In the genomic region with DNA sequence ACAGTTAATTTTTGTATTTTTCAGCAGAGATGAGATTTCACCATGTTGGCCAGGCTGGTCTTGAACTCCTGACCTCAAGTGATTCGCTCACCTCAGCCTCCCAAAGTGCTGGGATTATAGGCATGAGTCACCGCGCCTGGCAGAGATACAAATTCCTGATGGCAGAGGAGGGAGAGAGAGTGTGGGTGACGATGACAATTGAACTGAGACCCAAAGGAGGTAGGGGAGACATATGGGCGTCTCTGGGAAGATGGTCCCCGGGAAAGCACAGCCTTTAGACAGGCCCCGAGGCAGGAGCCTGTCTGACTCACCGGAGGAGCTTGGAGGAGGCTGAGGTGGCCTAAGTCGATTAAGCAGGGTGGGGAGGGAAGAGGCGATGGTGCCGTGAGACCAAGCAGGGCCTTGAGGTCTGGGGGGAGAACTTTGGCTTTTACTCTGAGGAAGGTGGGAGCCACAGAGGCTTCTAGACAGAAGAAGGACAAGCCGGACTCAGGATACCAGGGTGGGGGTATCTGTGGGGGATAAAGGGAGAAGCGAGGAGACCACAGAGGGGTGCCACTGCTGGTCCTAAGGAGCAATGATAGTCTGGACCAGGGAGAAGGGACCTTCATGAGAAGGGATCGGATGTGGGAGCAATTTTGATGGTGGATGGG, we compare ENCODE assay signal across 1 cellular context.
A peak's percentile ranks its signal among the peaks of the same experiment; 100 is the strongest.
TF ChIP-seq lines count a peak whose summit lies in the region.

No MANE protein-coding gene starts in this region.

TF ChIP-seq in K562, 482 proteins besides CTCF, POLR2A, EP300 and RAD21 (continued from another document):
- no peak for TF ChIP-seq CLOCK (CRISPR knock-in tag; IDR thresholded peaks at IDR 0.05; ENCODE audit: borderline replicate concordance)
- no peak for TF ChIP-seq ZFP91 (CRISPR knock-in tag; IDR thresholded peaks at IDR 0.05)
- no peak for TF ChIP-seq KDM2B (CRISPR knock-in tag; IDR thresholded peaks at IDR 0.05)
- TF ChIP-seq GTF2F1 (IDR thresholded peaks at IDR 0.05; ENCODE audit: low read depth, low read length) = no peak
- no peak for TF ChIP-seq ZNF717 (CRISPR knock-in tag; IDR thresholded peaks at IDR 0.05)
- TF ChIP-seq DPF2 (IDR thresholded peaks at IDR 0.05) = peak; percentile 68; the same call in 1 of the 2 replicates
- TF ChIP-seq, protein P1, sequence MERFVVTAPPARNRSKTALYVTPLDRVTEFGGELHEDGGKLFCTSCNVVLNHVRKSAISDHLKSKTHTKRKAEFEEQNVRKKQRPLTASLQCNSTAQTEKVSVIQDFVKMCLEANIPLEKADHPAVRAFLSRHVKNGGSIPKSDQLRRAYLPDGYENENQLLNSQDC (CRISPR knock-in tag; IDR thresholded peaks at IDR 0.05) = no peak
- no peak for TF ChIP-seq KLF1 (tag; IDR thresholded peaks at IDR 0.05)
- peak; percentile 16; the same call in 1 of the 2 replicates for TF ChIP-seq C11orf30 (IDR thresholded peaks at IDR 0.05; ENCODE audit: low read depth)
- TF ChIP-seq MAFG (tag; conservative IDR thresholded peaks at IDR 0.05) = 0 out of 2 replicates have a peak, but pooled peaks have one; percentile 12
- TF ChIP-seq BDP1 (IDR thresholded peaks at IDR 0.05; ENCODE audit: insufficient read depth, insufficient read length) = no peak
- no peak for TF ChIP-seq ASH1L (IDR thresholded peaks at IDR 0.05; ENCODE audit: borderline replicate concordance, low read depth, partially characterized antibody)
- TF ChIP-seq, protein P2, sequence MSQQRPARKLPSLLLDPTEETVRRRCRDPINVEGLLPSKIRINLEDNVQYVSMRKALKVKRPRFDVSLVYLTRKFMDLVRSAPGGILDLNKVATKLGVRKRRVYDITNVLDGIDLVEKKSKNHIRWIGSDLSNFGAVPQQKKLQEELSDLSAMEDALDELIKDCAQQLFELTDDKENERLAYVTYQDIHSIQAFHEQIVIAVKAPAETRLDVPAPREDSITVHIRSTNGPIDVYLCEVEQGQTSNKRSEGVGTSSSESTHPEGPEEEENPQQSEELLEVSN (IDR thresholded peaks at IDR 0.05; ENCODE audit: borderline replicate concordance in 1 of 2, extremely low read depth in 1 of 2, insufficient read depth in 1 of 2, insufficient read length in 1 of 2, low read depth in 1 of 2, low read length in 1 of 2, poor library complexity in 1 of 2, severe bottlenecking in 1 of 2) = no peak
- no peak for TF ChIP-seq HMGN3 (IDR thresholded peaks at IDR 0.05; ENCODE audit: borderline replicate concordance, extremely low read depth, insufficient read length, low read depth, low read length)
- TF ChIP-seq SMARCE1 (IDR thresholded peaks at IDR 0.05) = peak; percentile 74
- TF ChIP-seq NR2C2 (CRISPR knock-in tag; IDR thresholded peaks at IDR 0.05) = no peak
- TF ChIP-seq NR2C2 (tag; IDR thresholded peaks at IDR 0.05) = 0 out of 2 replicates have a peak, but pooled peaks have one; percentile 33
- TF ChIP-seq CEBPB (tag; IDR thresholded peaks at IDR 0.05) = 0 out of 2 replicates have a peak, but pooled peaks have one; percentile 13
- TF ChIP-seq, protein P3, sequence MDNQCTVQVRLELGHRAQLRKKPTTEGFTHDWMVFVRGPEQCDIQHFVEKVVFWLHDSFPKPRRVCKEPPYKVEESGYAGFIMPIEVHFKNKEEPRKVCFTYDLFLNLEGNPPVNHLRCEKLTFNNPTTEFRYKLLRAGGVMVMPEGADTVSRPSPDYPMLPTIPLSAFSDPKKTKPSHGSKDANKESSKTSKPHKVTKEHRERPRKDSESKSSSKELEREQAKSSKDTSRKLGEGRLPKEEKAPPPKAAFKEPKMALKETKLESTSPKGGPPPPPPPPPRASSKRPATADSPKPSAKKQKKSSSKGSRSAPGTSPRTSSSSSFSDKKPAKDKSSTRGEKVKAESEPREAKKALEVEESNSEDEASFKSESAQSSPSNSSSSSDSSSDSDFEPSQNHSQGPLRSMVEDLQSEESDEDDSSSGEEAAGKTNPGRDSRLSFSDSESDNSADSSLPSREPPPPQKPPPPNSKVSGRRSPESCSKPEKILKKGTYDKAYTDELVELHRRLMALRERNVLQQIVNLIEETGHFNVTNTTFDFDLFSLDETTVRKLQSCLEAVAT (IDR thresholded peaks at IDR 0.05) = no peak
- no peak for TF ChIP-seq NCOR1 (IDR thresholded peaks at IDR 0.05)
- TF ChIP-seq POLR2AphosphoS5 (IDR thresholded peaks at IDR 0.05; ENCODE audit: control insufficient read depth, insufficient read depth, low read depth, low read length) = no peak
- no peak for TF ChIP-seq CBFB (CRISPR knock-in tag; IDR thresholded peaks at IDR 0.05)
- no peak for TF ChIP-seq CHD1 (IDR thresholded peaks at IDR 0.05; ENCODE audit: low read length)
- TF ChIP-seq, protein P4, sequence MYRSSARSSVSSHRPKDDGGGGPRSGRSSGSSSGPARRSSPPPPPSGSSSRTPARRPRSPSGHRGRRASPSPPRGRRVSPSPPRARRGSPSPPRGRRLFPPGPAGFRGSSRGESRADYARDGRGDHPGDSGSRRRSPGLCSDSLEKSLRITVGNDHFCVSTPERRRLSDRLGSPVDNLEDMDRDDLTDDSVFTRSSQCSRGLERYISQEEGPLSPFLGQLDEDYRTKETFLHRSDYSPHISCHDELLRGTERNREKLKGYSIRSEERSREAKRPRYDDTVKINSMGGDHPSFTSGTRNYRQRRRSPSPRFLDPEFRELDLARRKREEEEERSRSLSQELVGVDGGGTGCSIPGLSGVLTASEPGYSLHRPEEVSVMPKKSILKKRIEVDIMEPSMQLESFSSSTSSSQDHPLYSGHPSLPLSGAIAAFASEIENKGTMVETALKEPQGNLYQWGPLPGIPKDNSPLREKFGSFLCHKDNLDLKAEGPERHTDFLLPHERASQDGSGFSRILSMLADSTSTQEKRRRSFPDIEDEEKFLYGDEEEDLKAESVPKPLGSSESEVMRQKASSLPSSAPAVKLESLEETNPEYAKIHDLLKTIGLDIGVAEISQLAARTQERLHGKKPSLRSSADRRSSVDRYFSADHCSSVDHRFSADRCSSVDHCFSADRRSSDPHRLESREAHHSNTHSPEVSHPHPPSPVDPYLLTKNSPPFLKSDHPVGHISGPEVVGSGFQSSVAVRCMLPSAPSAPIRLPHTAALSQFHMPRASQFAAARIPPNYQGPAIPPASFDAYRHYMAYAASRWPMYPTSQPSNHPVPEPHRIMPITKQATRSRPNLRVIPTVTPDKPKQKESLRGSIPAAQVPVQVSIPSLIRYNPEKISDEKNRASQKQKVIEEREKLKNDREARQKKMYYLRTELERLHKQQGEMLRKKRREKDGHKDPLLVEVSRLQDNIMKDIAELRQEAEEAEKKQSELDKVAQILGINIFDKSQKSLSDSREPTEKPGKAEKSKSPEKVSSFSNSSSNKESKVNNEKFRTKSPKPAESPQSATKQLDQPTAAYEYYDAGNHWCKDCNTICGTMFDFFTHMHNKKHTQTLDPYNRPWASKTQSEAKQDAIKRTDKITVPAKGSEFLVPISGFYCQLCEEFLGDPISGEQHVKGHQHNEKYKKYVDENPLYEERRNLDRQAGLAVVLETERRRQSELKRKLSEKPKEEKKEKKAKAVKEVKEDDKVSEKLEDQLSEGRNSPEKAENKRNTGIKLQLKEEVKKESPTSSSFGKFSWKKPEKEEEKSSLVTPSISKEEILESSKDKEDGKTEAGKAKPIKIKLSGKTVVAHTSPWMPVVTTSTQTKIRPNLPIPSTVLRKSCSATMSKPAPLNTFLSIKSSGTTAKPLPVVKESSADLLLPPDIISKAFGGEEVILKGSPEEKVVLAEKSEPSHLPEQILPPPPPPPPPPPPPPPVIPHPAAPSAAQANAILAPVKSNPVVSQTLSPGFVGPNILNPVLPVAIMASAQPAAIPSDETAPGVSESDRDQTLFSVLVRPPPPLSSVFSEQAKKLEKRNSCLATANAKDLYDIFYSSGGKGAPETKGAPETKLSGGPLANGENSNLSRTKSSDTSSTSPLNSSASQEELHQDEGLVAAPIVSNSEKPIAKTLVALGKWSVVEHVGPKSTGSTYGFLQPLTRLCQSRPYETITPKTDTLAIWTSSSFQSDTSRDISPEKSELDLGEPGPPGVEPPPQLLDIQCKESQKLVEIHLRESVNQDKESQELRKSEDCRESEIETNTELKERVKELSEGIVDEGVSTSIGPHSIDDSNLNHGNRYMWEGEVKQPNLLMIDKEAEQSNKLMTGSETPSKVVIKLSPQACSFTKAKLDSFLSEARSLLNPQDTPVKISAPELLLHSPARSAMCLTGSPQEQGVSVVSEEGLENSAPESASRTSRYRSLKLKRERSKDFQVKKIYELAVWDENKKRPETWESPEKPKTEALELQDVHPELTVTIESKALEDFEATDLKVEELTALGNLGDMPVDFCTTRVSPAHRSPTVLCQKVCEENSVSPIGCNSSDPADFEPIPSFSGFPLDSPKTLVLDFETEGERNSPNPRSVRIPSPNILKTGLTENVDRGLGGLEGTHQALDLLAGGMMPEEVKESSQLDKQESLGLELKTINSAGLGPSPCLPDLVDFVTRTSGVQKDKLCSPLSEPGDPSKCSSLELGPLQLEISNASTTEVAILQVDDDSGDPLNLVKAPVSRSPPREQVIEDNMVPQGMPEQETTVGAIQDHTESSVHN (IDR thresholded peaks at IDR 0.05; ENCODE audit: borderline replicate concordance in 1 of 2, low read depth in 1 of 2) = no peak
- no peak for TF ChIP-seq MEF2A (IDR thresholded peaks at IDR 0.05; ENCODE audit: control insufficient read depth, low read depth, low read length)
- TF ChIP-seq XRCC5 (IDR thresholded peaks at IDR 0.05; ENCODE audit: low read depth, low read length) = no peak
- TF ChIP-seq, protein P5, sequence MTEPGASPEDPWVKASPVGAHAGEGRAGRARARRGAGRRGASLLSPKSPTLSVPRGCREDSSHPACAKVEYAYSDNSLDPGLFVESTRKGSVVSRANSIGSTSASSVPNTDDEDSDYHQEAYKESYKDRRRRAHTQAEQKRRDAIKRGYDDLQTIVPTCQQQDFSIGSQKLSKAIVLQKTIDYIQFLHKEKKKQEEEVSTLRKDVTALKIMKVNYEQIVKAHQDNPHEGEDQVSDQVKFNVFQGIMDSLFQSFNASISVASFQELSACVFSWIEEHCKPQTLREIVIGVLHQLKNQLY (CRISPR knock-in tag; conservative IDR thresholded peaks at IDR 0.05) = no peak
- TF ChIP-seq NCOA6 (IDR thresholded peaks at IDR 0.05) = no peak
- TF ChIP-seq HNRNPK (IDR thresholded peaks at IDR 0.05; ENCODE audit: low read depth, low read length, poor library complexity, severe bottlenecking) = no peak
- no peak for TF ChIP-seq ZNF766 (CRISPR knock-in tag; conservative IDR thresholded peaks at IDR 0.05)
- TF ChIP-seq, protein P6, sequence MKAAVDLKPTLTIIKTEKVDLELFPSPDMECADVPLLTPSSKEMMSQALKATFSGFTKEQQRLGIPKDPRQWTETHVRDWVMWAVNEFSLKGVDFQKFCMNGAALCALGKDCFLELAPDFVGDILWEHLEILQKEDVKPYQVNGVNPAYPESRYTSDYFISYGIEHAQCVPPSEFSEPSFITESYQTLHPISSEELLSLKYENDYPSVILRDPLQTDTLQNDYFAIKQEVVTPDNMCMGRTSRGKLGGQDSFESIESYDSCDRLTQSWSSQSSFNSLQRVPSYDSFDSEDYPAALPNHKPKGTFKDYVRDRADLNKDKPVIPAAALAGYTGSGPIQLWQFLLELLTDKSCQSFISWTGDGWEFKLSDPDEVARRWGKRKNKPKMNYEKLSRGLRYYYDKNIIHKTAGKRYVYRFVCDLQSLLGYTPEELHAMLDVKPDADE (conservative IDR thresholded peaks at IDR 0.05; ENCODE audit: control insufficient read depth, low read depth, low read length) = no peak
- peak; percentile 59; the same call in 1 of the 2 replicates for TF ChIP-seq JUN (IDR thresholded peaks at IDR 0.05; ENCODE audit: borderline replicate concordance, low read depth, low read length)
- TF ChIP-seq JUN (CRISPR knock-in tag; IDR thresholded peaks at IDR 0.05; ENCODE audit: borderline replicate concordance) = no peak
- TF ChIP-seq NFIC (IDR thresholded peaks at IDR 0.05) = peak; percentile 88
- no peak for TF ChIP-seq ARHGAP35 (IDR thresholded peaks at IDR 0.05; ENCODE audit: partially characterized antibody)
- TF ChIP-seq ZBTB43 (CRISPR knock-in tag; IDR thresholded peaks at IDR 0.05) = no peak
- peak in 1 of 2 experiments; percentile 72; a peak in 2 of 4 replicates for TF ChIP-seq HDAC1 (IDR thresholded peaks at IDR 0.05)
